15 cellular contexts compared by ENCODE assay signal in the genomic region with DNA sequence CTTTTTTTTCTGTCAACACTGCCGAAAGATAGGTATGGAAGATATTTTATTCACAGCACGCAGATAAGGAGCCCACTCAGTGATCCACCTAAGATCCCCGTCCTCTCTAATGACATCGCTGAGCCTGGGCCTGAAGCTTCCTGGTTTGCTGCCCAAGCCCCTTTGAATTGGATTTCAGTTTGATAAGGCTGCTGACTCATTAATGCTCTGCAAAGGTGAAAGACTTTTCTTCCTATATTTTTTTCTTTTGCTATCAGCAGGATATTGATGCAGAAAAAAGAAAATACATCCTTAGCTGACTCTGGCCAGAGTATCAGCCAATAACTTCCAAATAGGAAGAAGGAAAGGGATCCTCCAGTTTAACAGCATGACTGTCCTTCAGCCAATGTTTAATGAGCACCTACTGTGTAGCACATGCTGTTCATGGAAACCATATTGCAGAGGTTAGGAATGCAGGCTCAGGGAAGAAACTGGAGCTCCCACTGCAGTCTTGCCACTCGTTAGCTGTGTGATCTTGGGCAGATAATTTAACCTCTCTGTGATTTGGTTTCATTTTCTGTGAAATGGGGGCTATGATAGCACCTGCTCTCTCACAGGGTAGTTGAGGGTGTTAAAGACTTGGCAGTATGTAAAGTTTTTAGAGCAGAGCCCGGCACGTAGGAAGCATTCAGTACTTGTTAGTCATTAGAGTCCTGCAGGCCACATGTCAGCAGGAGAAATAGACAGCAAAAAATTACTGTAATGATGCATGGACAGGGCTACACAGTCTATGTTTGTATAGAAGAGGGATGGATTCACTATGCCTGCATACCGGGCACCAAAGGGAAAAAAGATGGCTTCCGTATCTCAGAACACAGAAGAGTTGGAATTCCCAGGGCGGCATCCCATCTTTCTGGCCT. TPM values are rescaled to one million over a fixed set of nuclear protein-coding genes. Genes with fewer than 3 reads are reported as not detected.
DNase-seq lines count a peak whose midpoint lies in the region; ATAC-seq and TF ChIP-seq lines count a peak whose summit lies in the region.
"Had no signal": no experiment of that assay in that cellular context is flagged by ENCODE, and none has a peak within 500 bp of the region (broad histone marks: within the 10 kb centered on the region; RNA-seq: fewer than 3 reads in every experiment).

No MANE protein-coding gene starts in this region.

- H3K27me3 ChIP-seq in Peyer's patch, result no peaks in the 10 kb centered on the region

- no peak for ATAC-seq in GM19324 (IDR thresholded peaks at IDR 0.05; ENCODE audit: low FRiP score, unreplicated experiment)

- peaks cover 61% of the 10 kb centered on the region for H3K4me1 Mint-ChIP-seq in osteocyte (ENCODE audit: unreplicated experiment)
- H3K4me1 Mint-ChIP-seq: IgD-negative memory B cell, mesothelial cell of epicardium had no signal

- H3K27ac ChIP-seq in RWPE1 (peak overlapping the region; percentile 94), Peyer's patch (no peak overlapping the region)
- H3K27ac ChIP-seq: psoas muscle had no signal

- DNase-seq in DMS 273 treated with DMSO at 0.1 percent for 48 hours (lab: John Stamatoyannopoulos, UW) (peak; percentile 23), RWPE1 (ENCODE audit: low spot score) (no peak), fibroblast of gingiva (ENCODE audit: low read depth) (peak; percentile 52), osteocyte (ENCODE audit: extremely low spot score, unreplicated experiment) (peak; percentile 32), cerebellar nuclear complex (lab: John Stamatoyannopoulos, UW) (no peak), Peyer's patch (no peak), T-helper 1 cell (no peak)
- DNase-seq: activated CD4-positive, alpha-beta T cell treated with anti-CD3 and anti-CD28 coated beads, Interleukin-2, amount 50 U/mL, for 48 hours; GF-D8; NCI-H1694; psoas muscle had no signal

- no peaks in the 10 kb centered on the region for H3K4me1 ChIP-seq in Peyer's patch
- H3K4me1 ChIP-seq: psoas muscle had no signal

- H3K9me3 Mint-ChIP-seq in osteocyte (ENCODE audit: unreplicated experiment), result no peaks in the 10 kb centered on the region
- H3K9me3 Mint-ChIP-seq: mesothelial cell of epicardium; stimulated activated naive CD8-positive, alpha-beta T cell treated with anti-CD3 and anti-CD28 coated beads, Interleukin-15, Interleukin-2, amounts not matched to agents 100 ng/mL and 50 ng/mL, for 24 hours had no signal

- TF ChIP-seq CTCF in RWPE1 (conservative IDR thresholded peaks at IDR 0.05; ENCODE audit: low read depth) (no peak), osteocyte (IDR thresholded peaks at IDR 0.05) (no peak), Peyer's patch (IDR thresholded peaks at IDR 0.05) (no peak)

- POLR2A ChIA-PET in RWPE1 (lab: Yijun Ruan, JAX; ENCODE audit: low non-redundant PET), result no interaction called here

- H3K36me3 ChIP-seq in Peyer's patch, result no peaks in the 10 kb centered on the region

- no peak overlapping the region for H3K4me3 Mint-ChIP-seq in osteocyte (ENCODE audit: unreplicated experiment)
- H3K4me3 Mint-ChIP-seq: IgD-negative memory B cell; mesothelial cell of epicardium; stimulated activated naive CD8-positive, alpha-beta T cell treated with anti-CD3 and anti-CD28 coated beads, Interleukin-15, Interleukin-2, amounts not matched to agents 100 ng/mL and 50 ng/mL, for 24 hours had no signal

- peak overlapping the region; percentile 21 for H3K27ac Mint-ChIP-seq in osteocyte (ENCODE audit: unreplicated experiment)
- H3K27ac Mint-ChIP-seq: IgD-negative memory B cell; mesothelial cell of epicardium; stimulated activated naive CD8-positive, alpha-beta T cell treated with anti-CD3 and anti-CD28 coated beads, Interleukin-15, Interleukin-2, amounts not matched to agents 100 ng/mL and 50 ng/mL, for 24 hours had no signal

- H3K36me3 Mint-ChIP-seq in osteocyte (ENCODE audit: unreplicated experiment), result peaks cover 36% of the 10 kb centered on the region

- TF ChIP-seq POLR2A in Peyer's patch (IDR thresholded peaks at IDR 0.05), result no peak

- CTCF ChIA-PET in RWPE1 (lab: Yijun Ruan, JAX), result no interaction called here

- H3K9me3 ChIP-seq in Peyer's patch, result no peaks in the 10 kb centered on the region
- H3K9me3 ChIP-seq: psoas muscle had no signal

- no peaks in the 10 kb centered on the region for H3K27me3 Mint-ChIP-seq in osteocyte (ENCODE audit: unreplicated experiment)
- H3K27me3 Mint-ChIP-seq: IgD-negative memory B cell; stimulated activated naive CD8-positive, alpha-beta T cell treated with anti-CD3 and anti-CD28 coated beads, Interleukin-15, Interleukin-2, amounts not matched to agents 100 ng/mL and 50 ng/mL, for 24 hours had no signal

- no peak overlapping the region for H3K4me3 ChIP-seq in Peyer's patch
- H3K4me3 ChIP-seq: psoas muscle had no signal

RNA-seq across cellular contexts. Expression of a gene that starts 39.3 kb away (rescaled TPM):
- total RNA-seq in osteocyte (40.9 and 41.6 TPM in 2 replicates), Peyer's patch (10 to 100 TPM in 1 of 4 donors, 1 to 10 TPM in 3; 1.6 to 40.4 (median 4.4) TPM)

RNA-seq across cellular contexts. Expression of a gene that starts 41.9 kb away (rescaled TPM):
- 3.1 and 3.5 TPM in 2 replicates for total RNA-seq in osteocyte
- total RNA-seq in Peyer's patch, result 10 to 100 TPM in 1 of 4 donors, 1 to 10 TPM in 2, under 1 TPM in 1; 0.70 to 32.2 (median 4.1) TPM

Comparison
In these comparisons a context has a peak if more than half of its experiments do, and no peak if none do; other contexts are left out.
1. DNase-seq: peak in DMS 273 treated with DMSO at 0.1 percent for 48 hours (single experiment), fibroblast of gingiva (single experiment) and osteocyte (single experiment); none in RWPE1 (single experiment), cerebellar nuclear complex (0 of 2), Peyer's patch (0 of 3) and T-helper 1 cell (0 of 5).